ENCODE assay signal across 8 cellular contexts in the genomic region with DNA sequence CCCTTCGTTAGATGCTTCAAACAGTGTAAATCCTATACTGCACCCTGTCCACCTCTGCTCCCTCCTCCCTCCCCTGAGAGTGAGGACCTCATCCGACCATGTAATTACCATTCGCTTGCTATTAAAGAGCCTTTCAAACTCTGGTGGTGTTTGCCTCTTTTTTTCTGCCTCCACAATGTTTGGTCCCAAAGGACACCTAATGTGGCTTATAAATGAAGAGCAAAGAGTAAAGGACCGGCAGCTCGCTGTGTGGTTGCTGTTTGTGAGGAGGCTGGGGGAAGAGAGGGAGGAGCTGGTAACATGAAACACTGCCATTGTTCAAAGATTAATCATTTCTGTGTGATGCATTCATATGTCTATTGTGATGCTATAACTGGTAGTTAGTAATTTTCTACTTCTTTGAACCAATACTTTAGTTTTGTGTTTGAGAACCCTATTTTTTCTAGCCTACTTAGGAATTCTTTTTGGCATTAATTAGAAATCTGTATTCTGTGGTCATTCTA. TPM values are rescaled to one million over a fixed set of nuclear protein-coding genes. Genes with fewer than 3 reads are reported as not detected.
DNase-seq lines count a peak whose midpoint lies in the region; ATAC-seq and TF ChIP-seq lines count a peak whose summit lies in the region.

No MANE protein-coding gene starts in this region.

- TF ChIP-seq CTCF in PC-3 (conservative IDR thresholded peaks at IDR 0.05; ENCODE audit: low read depth, low read length) = no peak
- no peak for TF ChIP-seq CTCF in epithelial cell of proximal tubule (conservative IDR thresholded peaks at IDR 0.05; ENCODE audit: low read depth, low read length)

- POLR2A ChIA-PET in PC-3 (lab: Charles Lee; ENCODE audit: unreplicated experiment) = no interaction called here

- intact Hi-C loops in PC-3 (cut with micrococcal nuclease) = loop anchor here (1.0 to 10.0 kb wide), 3 partner anchors 19 to 400 kb away; partner anchors contain the start of gene GGCT

- H3K79me2 ChIP-seq in PC-3 (ENCODE audit: low read length) = no peaks in the 10 kb centered on the region

- H3K27me3 ChIP-seq in PC-3 (ENCODE audit: low read length) = no peaks in the 10 kb centered on the region

- H2AFZ ChIP-seq in PC-3 (ENCODE audit: low read length) = peak overlapping the region; percentile 68

- CTCF ChIA-PET in PC-3 (lab: Charles Lee) = no interaction called here

- H3K36me3 ChIP-seq in PC-3 (ENCODE audit: low read depth, low read length) = no peaks in the 10 kb centered on the region

- peak overlapping the region; percentile 56 for H3K4me3 ChIP-seq in PC-3 (ENCODE audit: low read length)
- H3K4me3 ChIP-seq in epithelial cell of proximal tubule (ENCODE audit: low read depth, low read length) = no peak overlapping the region
- H3K4me3 ChIP-seq in skin epidermis = no peak overlapping the region

- no peaks in the 10 kb centered on the region for H3K9me3 ChIP-seq in PC-3 (ENCODE audit: low read length)

- no peak overlapping the region for H3K9ac ChIP-seq in PC-3 (ENCODE audit: low read length)

- no peaks in the 10 kb centered on the region for H3F3A ChIP-seq in PC-3 (ENCODE audit: low read length, unreplicated experiment)

- no peaks in the 10 kb centered on the region for H3K9me2 ChIP-seq in PC-3 (replicated peaks; ENCODE audit: low read length)

- H3K27ac ChIP-seq in PC-3 (ENCODE audit: low read length) (no peak overlapping the region), skin epidermis (peak overlapping the region in 17 of 21 experiments; percentile 8 to 76 (median 42))

- no peaks in the 10 kb centered on the region for H4K20me1 ChIP-seq in PC-3 (ENCODE audit: low read length)

- ATAC-seq in HG03139 (IDR thresholded peaks at IDR 0.05; ENCODE audit: unreplicated experiment) (peak; percentile 35), PC-3 (peak; percentile 83), GM18870 (IDR thresholded peaks at IDR 0.05; ENCODE audit: unreplicated experiment) (no peak)

- H3K4me2 ChIP-seq in PC-3 (ENCODE audit: low read length) = peak overlapping the region; percentile 82

- no TSS peak for BruUV-seq in PC-3 (replicated peaks; lab: Mats Ljungman, UMichigan)

- DNase-seq in EL = peak; percentile 67
- DNase-seq in PC-3 = peak; percentile 72
- DNase-seq in epithelial cell of proximal tubule (ENCODE audit: low read depth) = peak; percentile 36
- DNase-seq in ureter (ENCODE audit: low spot score) = no peak
- no peak for DNase-seq in DMS 273 treated with DMSO at 0.1 percent for 48 hours (lab: John Stamatoyannopoulos, UW)

- peaks cover 54% of the 10 kb centered on the region for H3K4me1 ChIP-seq in PC-3 (ENCODE audit: insufficient read depth, low read length)

RNA-seq across cellular contexts. Expression of gene MTURN, which starts 27.9 kb away (rescaled TPM):
- total RNA-seq in PC-3 (2014; rRNA removed) (5.4 and 6.3 TPM in 2 replicates), epithelial cell of proximal tubule (3.4 and 4.7 TPM in 2 replicates), ureter (27.7 TPM)

Comparison
In these comparisons a context has a peak if more than half of its experiments do, and no peak if none do; other contexts are left out.
1. DNase-seq: peak in EL (single experiment), PC-3 (single experiment) and epithelial cell of proximal tubule (single experiment); none in ureter (single experiment) and DMS 273 treated with DMSO at 0.1 percent for 48 hours (single experiment).